ENCODE assay signal across 8 cellular contexts in genomic region chr12:6851921-6852650, GRCh38. TPM values are rescaled to one million over a fixed set of nuclear protein-coding genes. Genes with fewer than 3 reads are reported as not detected.
A peak's percentile ranks its signal among the peaks of the same experiment; 100 is the strongest.
DNase-seq lines count a peak whose midpoint lies in the region; TF ChIP-seq lines count a peak whose summit lies in the region.

USP5 (plus strand) TSS chr12:6852150; CDS start chr12:6852180, 30 bp downstream.

- POLR2A ChIA-PET in activated CD8-positive, alpha-beta memory T cell treated with anti-CD3 and anti-CD28 coated beads for 36 hours (lab: Charles Lee) = interaction anchor here (0.7 to 5.0 kb wide), 13 partner anchors 9 to 316 kb away, joined by 3 to 49 read pairs (median 6); partner anchors contain the start of genes COPS7A, MLF2, P3H3 and SPSB2

- no peak for TF ChIP-seq CTCF in GM20000 (IDR thresholded peaks at IDR 0.05; ENCODE audit: extremely low read depth, missing control alignments)

- DNase-seq in CMK (ENCODE audit: low read depth) (peak; percentile 98), GM20000 (ENCODE audit: low spot score) (peak; percentile 93), HT-29 (ENCODE audit: low spot score) (peak; percentile 99), NOMO-1 (lab: John Stamatoyannopoulos, UW; ENCODE audit: unreplicated experiment in 2 of 2) (peak; percentile 98 to 100), lung microvascular endothelial cell (ENCODE audit: low read depth in 2 of 2) (peak; percentile 100)
- DNase-seq in effector CD8-positive, alpha-beta T cell (lab: John Stamatoyannopoulos, UW) = peak; percentile 96
- peak; percentile 93 to 98 (median 97) for DNase-seq in stimulated activated CD4-positive, alpha-beta T cell treated with anti-CD3 and anti-CD28 coated beads, TNF-alpha, amount 100 ng/mL, for 48 hours (ENCODE audit: low read depth in 3 of 3)

- CTCF ChIA-PET in activated CD8-positive, alpha-beta memory T cell treated with anti-CD3 and anti-CD28 coated beads for 36 hours (lab: Charles Lee) = interaction anchor here (1.3 to 5.1 kb wide), 11 partner anchors 10 to 109 kb away, joined by 4 to 63 read pairs (median 7); partner anchors contain the start of genes MLF2, SPSB2 and TPI1

RNA-seq across cellular contexts. Expression of gene USP5, which starts in this region (rescaled TPM):
- total RNA-seq in HT-29 (2014; rRNA removed; shearing (Covaris generic)) = 122 and 136 TPM in 2 replicates
- 100 to 1,000 TPM; 151 to 152 TPM for total RNA-seq in activated CD8-positive, alpha-beta memory T cell treated with anti-CD3 and anti-CD28 coated beads for 36 hours
- 57.9 and 59.9 TPM in 2 replicates for total RNA-seq in lung microvascular endothelial cell

Comparison
In these comparisons a context has a peak if more than half of its experiments do, and no peak if none do; other contexts are left out.
1. Peak in every context shown above with its lines: DNase-seq.